In the genomic region with DNA sequence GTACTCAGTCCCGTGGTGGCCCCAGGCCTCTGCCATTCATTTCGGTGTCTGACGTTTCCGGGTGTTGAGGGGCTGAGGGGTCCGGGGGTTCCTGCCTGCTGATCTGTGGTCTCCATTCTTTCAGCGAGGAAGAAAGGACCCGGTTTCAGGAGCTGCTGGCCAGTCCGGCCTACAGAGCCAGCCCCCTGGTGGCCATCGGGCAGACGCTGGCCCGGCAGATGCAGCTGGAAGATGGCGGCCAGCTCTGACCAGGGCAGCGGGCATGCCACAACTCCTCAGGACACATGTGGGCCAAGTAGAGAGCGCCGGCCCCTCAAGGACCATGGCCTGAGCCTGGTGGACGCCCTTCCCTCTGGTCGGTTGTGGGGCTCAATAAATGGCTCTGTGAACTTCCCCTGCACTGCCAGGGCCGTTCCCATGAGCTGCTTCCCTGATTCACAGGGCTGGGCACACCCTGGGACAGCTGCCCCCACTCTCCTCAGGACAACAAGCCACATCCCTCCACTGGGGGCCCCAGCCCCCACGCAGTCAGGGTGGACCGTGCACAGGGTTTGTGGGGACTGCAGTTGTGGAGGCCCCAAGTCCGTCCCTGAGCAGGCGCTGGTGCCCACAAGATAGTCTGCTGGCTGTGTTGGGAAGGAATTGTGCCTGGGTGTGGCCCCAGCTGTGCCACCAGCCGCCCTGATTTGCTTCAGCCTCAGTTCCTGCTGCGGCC, we compare ENCODE assay signal across 8 cellular contexts. TPM values are rescaled to one million over a fixed set of nuclear protein-coding genes. Genes with fewer than 3 reads are reported as not detected.
DNase-seq lines count a peak whose midpoint lies in the region; ATAC-seq, FAIRE-seq and TF ChIP-seq lines count a peak whose summit lies in the region.
"Not testable (repeated sequence)": the region's sequence is repeated elsewhere in the genome, so short reads cannot be mapped to it uniquely, and the experiment has no call there.

No MANE protein-coding gene starts in this region.

- H2AFZ ChIP-seq in H9 (ENCODE audit: low read length); endothelial cell of umbilical vein (ENCODE audit: low read depth, low read length); neuronal stem cell (ENCODE audit: low read length): not testable (repeated sequence)

- not testable (repeated sequence) for H3K18ac ChIP-seq in H9 (ENCODE audit: insufficient read length, low read depth, low read length); neuronal stem cell (ENCODE audit: low read length)

- not testable (repeated sequence) for ATAC-seq in Panc1

- H3T11ph ChIP-seq in H9 (ENCODE audit: low read length): not testable (repeated sequence)

- not testable (repeated sequence) for H3K79me2 ChIP-seq in H9 (ENCODE audit: insufficient read depth, low read length); endothelial cell of umbilical vein (ENCODE audit: control insufficient read depth, insufficient read depth, low read length)

- H3K36me3 Mint-ChIP-seq in H9 (ENCODE audit: insufficient read depth in 1 of 3, low read depth in 3 of 3) (peaks cover 6 to 33% (median 17%) of the 10 kb centered on the region in 3 experiments), MCF 10A (ENCODE audit: insufficient read depth, unreplicated experiment) (peaks cover 15% of the 10 kb centered on the region)

- not testable (repeated sequence) for H2BK5ac ChIP-seq in H9 (ENCODE audit: insufficient read length, low read length); neuronal stem cell (ENCODE audit: low read length)

- not testable (repeated sequence) for H3K9me3 Mint-ChIP-seq in H9; MCF 10A (ENCODE audit: unreplicated experiment)

- H3K9me3 ChIP-seq in H9 (ENCODE audit: control insufficient read depth, low read depth, low read length); Panc1 (ENCODE audit: control insufficient read depth, insufficient read depth, low read depth, low read length); endothelial cell of umbilical vein (replicated peaks; ENCODE audit: control insufficient read depth, insufficient read depth, low read length); right atrium auricular region; neuronal stem cell (replicated peaks in 1 of 2; ENCODE audit: control insufficient read depth in 2 of 2, insufficient read depth in 1 of 2, low read depth in 1 of 2, low read length in 2 of 2); tibial artery: not testable (repeated sequence)

- H3K56ac ChIP-seq in H9 (ENCODE audit: insufficient read length, low read depth, low read length): not testable (repeated sequence)

- FAIRE-seq in endothelial cell of umbilical vein (lab: Jason Lieb, UNC): not testable (repeated sequence)

- not testable (repeated sequence) for H3K4me2 ChIP-seq in H9 (ENCODE audit: insufficient read depth, insufficient read length, low read length); endothelial cell of umbilical vein (ENCODE audit: insufficient read depth, low read length); neuronal stem cell (ENCODE audit: insufficient read depth, low read length, poor library complexity, severe bottlenecking)

- not testable (repeated sequence) for H3K27me3 Mint-ChIP-seq in H9 (ENCODE audit: low read depth); MCF 10A (ENCODE audit: insufficient read depth, unreplicated experiment)

- H3K27me3 ChIP-seq in H9 (ENCODE audit: insufficient read depth, low read length); Panc1 (ENCODE audit: control insufficient read depth, insufficient read depth, low read length); endothelial cell of umbilical vein (ENCODE audit: control insufficient read depth in 2 of 2, insufficient read depth in 2 of 2, low read length in 2 of 2); right atrium auricular region; neuronal stem cell (ENCODE audit: control insufficient read depth in 3 of 3, insufficient read depth in 3 of 3, low read depth in 1 of 3, low read length in 3 of 3); tibial artery: not testable (repeated sequence)

- not testable (repeated sequence) for H3K36me3 ChIP-seq in Panc1 (ENCODE audit: control insufficient read depth, insufficient read depth, low read length); endothelial cell of umbilical vein (ENCODE audit: control insufficient read depth in 2 of 2, extremely low read depth in 1 of 2, insufficient read depth in 2 of 2, low read length in 2 of 2)
- peaks cover 28% of the 10 kb centered on the region for H3K36me3 ChIP-seq in right atrium auricular region
- H3K36me3 ChIP-seq in neuronal stem cell (replicated peaks in 1 of 2; ENCODE audit: control insufficient read depth in 2 of 2, insufficient read depth in 2 of 2, low read length in 2 of 2): peaks cover 5 to 31% of the 10 kb centered on the region in 2 donors
- H3K36me3 ChIP-seq in tibial artery: peaks cover 26 to 51% (median 38%) of the 10 kb centered on the region in 3 donors

- not testable (repeated sequence) for BruUV-seq in Panc1 (replicated peaks; lab: Mats Ljungman, UMichigan); MCF 10A (replicated peaks; lab: Mats Ljungman, UMichigan); endothelial cell of umbilical vein (replicated peaks; lab: Mats Ljungman, UMichigan)

- not testable (repeated sequence) for H3K14ac ChIP-seq in H9 (ENCODE audit: insufficient read depth, low read length)
- peak overlapping the region; percentile 71 for H3K14ac ChIP-seq in neuronal stem cell (ENCODE audit: low read length)

- H3K23me2 ChIP-seq in H9 (ENCODE audit: insufficient read length, low read depth, low read length, poor library complexity, severe bottlenecking): not testable (repeated sequence)

- H4K5ac ChIP-seq in H9 (ENCODE audit: insufficient read length, low read depth, low read length): not testable (repeated sequence)

- H3K4me3 Mint-ChIP-seq in H9; MCF 10A (ENCODE audit: unreplicated experiment): not testable (repeated sequence)

- dilution Hi-C loops in endothelial cell of umbilical vein (cut with MboI; ENCODE audit: extremely low pct_ligation_motif_present, low sequenced_read_pairs): not testable (repeated sequence)

- H3K79me1 ChIP-seq in H9 (ENCODE audit: insufficient read depth, low read depth, low read length, poor library complexity, severe bottlenecking); neuronal stem cell (ENCODE audit: low read depth, low read length): not testable (repeated sequence)

- not testable (repeated sequence) for H3K4me1 ChIP-seq in H9 (ENCODE audit: insufficient read depth, low read length); Panc1 (ENCODE audit: control insufficient read depth, insufficient read depth, low read length); endothelial cell of umbilical vein (ENCODE audit: control insufficient read depth, extremely low read depth, insufficient read depth, low read length); neuronal stem cell (ENCODE audit: control insufficient read depth in 2 of 2, insufficient read depth in 1 of 2, low read depth in 1 of 2, low read length in 2 of 2)
- H3K4me1 ChIP-seq in right atrium auricular region (peaks cover 0 to 10% of the 10 kb centered on the region in 2 donors), tibial artery (peaks cover 0 to 85% (median 45%) of the 10 kb centered on the region in 4 donors)

- H2BK120ac ChIP-seq in H9 (ENCODE audit: low read depth, low read length, poor library complexity, severe bottlenecking); neuronal stem cell (ENCODE audit: low read depth, low read length): not testable (repeated sequence)

- DNase-seq in AG04449 (ENCODE audit: low read depth, low spot score); H9; Panc1 (ENCODE audit: low read depth, low spot score); MCF 10A (ENCODE audit: unreplicated experiment); endothelial cell of umbilical vein (ENCODE audit: low read depth, low spot score); right atrium auricular region (ENCODE audit: low spot score); neuronal stem cell (ENCODE audit: low spot score); tibial artery: not testable (repeated sequence)

- WGBS in H9 (ENCODE audit: extremely low coverage, insufficient read length, low lambda C conversion rate): no CpG with 5 or more reads among the region's 24 CpGs
- no CpG with 5 or more reads among the region's 24 CpGs for WGBS in neuronal stem cell (ENCODE audit: extremely low coverage in 2 of 2, insufficient read length in 2 of 2, insufficient replicate concordance in 1 of 2), 2 donors

- not testable (repeated sequence) for H3K4me3 ChIP-seq in AG04449 (ENCODE audit: low read depth, low read length); Panc1 (ENCODE audit: low read depth in 2 of 2, low read length in 2 of 2); endothelial cell of umbilical vein (replicated peaks in 1 of 3; ENCODE audit: insufficient read depth in 1 of 3, low read depth in 1 of 3, low read length in 3 of 3); right atrium auricular region; neuronal stem cell (ENCODE audit: low read length in 2 of 2); tibial artery

- not testable (repeated sequence) for H2AK5ac ChIP-seq in H9 (ENCODE audit: insufficient read length, low read length)
- peak overlapping the region; percentile 56 for H2AK5ac ChIP-seq in neuronal stem cell (ENCODE audit: low read depth, low read length)

- H4K91ac ChIP-seq in H9 (ENCODE audit: insufficient read length, low read depth, low read length); neuronal stem cell (ENCODE audit: low read depth, low read length, poor library complexity): not testable (repeated sequence)

- H2BK12ac ChIP-seq in H9 (ENCODE audit: insufficient read length, low read depth, low read length): not testable (repeated sequence)
- peak overlapping the region; percentile 41 for H2BK12ac ChIP-seq in neuronal stem cell (ENCODE audit: low read length)

- not testable (repeated sequence) for TF ChIP-seq POLR2A in endothelial cell of umbilical vein (IDR thresholded peaks at IDR 0.05; ENCODE audit: low read depth, low read length)

- CTCF ChIA-PET in AG04449 (lab: Yijun Ruan, JAX): interaction anchor here (1.5 to 1.7 kb wide), 2 partner anchors 8 to 13 kb away, joined by 4 read pairs; no protein-coding TSS in a partner anchor
- CTCF ChIA-PET in Panc1 (lab: Charles Lee): interaction anchor here (0.7 kb wide), 1 partner anchor 160 kb away, joined by 3 read pairs; no protein-coding TSS in a partner anchor
- CTCF ChIA-PET in MCF 10A (lab: Yijun Ruan, JAX): interaction anchor here (0.6 kb wide), 1 partner anchor 126 kb away, joined by 3 read pairs; no protein-coding TSS in a partner anchor
- CTCF ChIA-PET in endothelial cell of umbilical vein (lab: Charles Lee): interaction anchor here (0.7 to 2.9 kb wide), 9 partner anchors 10 to 161 kb away, joined by 3 to 11 read pairs (median 4); no protein-coding TSS in a partner anchor

- POLR2A ChIA-PET in AG04449 (lab: Yijun Ruan, JAX); Panc1 (lab: Charles Lee); MCF 10A (lab: Yijun Ruan, JAX); endothelial cell of umbilical vein (lab: Charles Lee): not testable (repeated sequence)

- H4K8ac ChIP-seq in H9 (replicated peaks; ENCODE audit: insufficient read length, low read depth, low read length); neuronal stem cell (ENCODE audit: low read depth, low read length): not testable (repeated sequence)

- H3K27ac Mint-ChIP-seq in H9; MCF 10A (ENCODE audit: low read depth, unreplicated experiment): not testable (repeated sequence)

- intact Hi-C loops in Panc1 (cut with micrococcal nuclease; ENCODE audit: unreplicated experiment); MCF 10A (cut with micrococcal nuclease); endothelial cell of umbilical vein (cut with micrococcal nuclease); tibial artery (cut with DNase I; ENCODE audit: low total_unique reads): not testable (repeated sequence)

- not testable (repeated sequence) for H3K23ac ChIP-seq in H9 (ENCODE audit: insufficient read length, low read depth, low read length); neuronal stem cell (ENCODE audit: low read depth, low read length, poor library complexity)

- H3K9ac ChIP-seq in H9 (ENCODE audit: extremely low read depth, insufficient read length, low read length); endothelial cell of umbilical vein (replicated peaks; ENCODE audit: extremely low read depth, insufficient read depth, low read length); neuronal stem cell (ENCODE audit: low read depth, low read length, poor library complexity): not testable (repeated sequence)

- H3K9me1 ChIP-seq in endothelial cell of umbilical vein (replicated peaks; ENCODE audit: control insufficient read depth, extremely low read depth, insufficient read depth, low read length): not testable (repeated sequence)

- peak; percentile 3 for TF ChIP-seq CTCF in AG04449 (IDR thresholded peaks at IDR 0.05; ENCODE audit: insufficient read depth, low read length, missing control alignments)
- TF ChIP-seq CTCF in H9 (conservative IDR thresholded peaks at IDR 0.05): peak; percentile 50
- peak; percentile 62; the same call in 1 of the 2 replicates for TF ChIP-seq CTCF in Panc1 (IDR thresholded peaks at IDR 0.05)
- peak; percentile 9 for TF ChIP-seq CTCF in MCF 10A (IDR thresholded peaks at IDR 0.05; ENCODE audit: unreplicated experiment)
- TF ChIP-seq CTCF in endothelial cell of umbilical vein (IDR thresholded peaks at IDR 0.05; ENCODE audit: extremely low read depth in 1 of 2, insufficient read depth in 1 of 2, low read depth in 1 of 2, low read length in 2 of 2): peak; percentile 23 to 31
- TF ChIP-seq CTCF in right atrium auricular region (IDR thresholded peaks at IDR 0.05): peak in 1 of 2 donors; percentile 26
- peak in 1 of 2 experiments; percentile 15 for TF ChIP-seq CTCF in tibial artery (IDR thresholded peaks at IDR 0.05)

- not testable (repeated sequence) for H3K4me1 Mint-ChIP-seq in H9; MCF 10A (ENCODE audit: insufficient read depth, unreplicated experiment)

- not testable (repeated sequence) for H3K4ac ChIP-seq in H9 (ENCODE audit: low read depth, low read length); neuronal stem cell (ENCODE audit: low read length)

- not testable (repeated sequence) for H3K27ac ChIP-seq in H9 (ENCODE audit: insufficient read length, low read depth, low read length); Panc1 (ENCODE audit: low read length); endothelial cell of umbilical vein (ENCODE audit: insufficient read depth, low read depth, low read length); neuronal stem cell (replicated peaks; ENCODE audit: low read length)
- H3K27ac ChIP-seq in right atrium auricular region: peak overlapping the region; percentile 23 to 46
- H3K27ac ChIP-seq in tibial artery: peak overlapping the region; percentile 93 to 96

- in situ Hi-C loops in Panc1 (cut with HindIII; ENCODE audit: low pct_unique_long_range_greater_than_20kb, low sequenced_read_pairs): not testable (repeated sequence)

- not testable (repeated sequence) for H2BK20ac ChIP-seq in H9 (ENCODE audit: low read depth, low read length, poor library complexity, severe bottlenecking)

- not testable (repeated sequence) for H2BK15ac ChIP-seq in H9 (ENCODE audit: low read depth, low read length); neuronal stem cell (ENCODE audit: low read length)

- H4K20me1 ChIP-seq in H9 (ENCODE audit: control insufficient read depth, insufficient read depth, insufficient read length); endothelial cell of umbilical vein (replicated peaks; ENCODE audit: control insufficient read depth, extremely low read depth, insufficient read depth, low read length): not testable (repeated sequence)

RNA-seq across cellular contexts. Expression of a gene that starts 36.9 kb away (rescaled TPM):
- 74.3 and 76.4 TPM in 2 replicates for total RNA-seq in H9 (2021)
- 50.9 TPM for total RNA-seq in Panc1 (2021; ENCODE audit: unreplicated experiment)
- polyA plus RNA-seq in Panc1 (2012; ENCODE audit: insufficient read length): 59.8 TPM
- 40.4 and 58.7 TPM in 2 replicates for total RNA-seq in MCF 10A (2022)
- total RNA-seq in endothelial cell of umbilical vein: 46.4 and 50.6 TPM in 2 replicates
- polyA plus RNA-seq in endothelial cell of umbilical vein: 27.0 and 27.7 TPM in 2 replicates
- polyA plus RNA-seq in endothelial cell of umbilical vein (2011; cell fraction: cytosol; rRNA removed): 22.2 and 31.4 TPM in 2 replicates
- polyA plus RNA-seq in endothelial cell of umbilical vein (2011; cell fraction: nucleus; rRNA removed): 12.9 and 19.4 TPM in 2 replicates
- 22.1 and 31.0 TPM in 2 replicates for polyA plus RNA-seq in endothelial cell of umbilical vein (2012)
- 5.8 and 7.4 TPM in 2 replicates for polyA minus RNA-seq in endothelial cell of umbilical vein
- 43.1 TPM for polyA minus RNA-seq in endothelial cell of umbilical vein (2011; cell fraction: cytosol; rRNA and poly(A)+ RNA removed)
- 2.3 and 5.7 TPM in 2 replicates for polyA minus RNA-seq in endothelial cell of umbilical vein (2011; cell fraction: nucleus; rRNA and poly(A)+ RNA removed)
- total RNA-seq in right atrium auricular region: 10 to 100 TPM; 15.9 to 18.8 TPM
- polyA plus RNA-seq in neuronal stem cell (2013, experiment 1 of 2): 17.0 TPM
- 16.6 TPM for polyA plus RNA-seq in neuronal stem cell (2013, experiment 2 of 2)

RNA-seq across cellular contexts. Expression of a gene that starts 56.0 kb away (rescaled TPM):
- total RNA-seq in H9 (2021) (0.61 and 1.1 TPM in 2 replicates), Panc1 (2021; ENCODE audit: unreplicated experiment) (3.0 TPM), MCF 10A (2022) (24.8 and 29.3 TPM in 2 replicates), endothelial cell of umbilical vein (0.65 and 0.91 TPM in 2 replicates), right atrium auricular region (10 to 100 TPM; 16.7 to 63.6 TPM)
- 3.4 TPM for polyA plus RNA-seq in Panc1 (2012; ENCODE audit: insufficient read length)
- polyA plus RNA-seq in endothelial cell of umbilical vein: 0.39 and 0.59 TPM in 2 replicates
- polyA plus RNA-seq in endothelial cell of umbilical vein (2011; cell fraction: cytosol; rRNA removed): 0.26 and 0.87 TPM in 2 replicates
- polyA plus RNA-seq in endothelial cell of umbilical vein (2011; cell fraction: nucleus; rRNA removed): 0.30 and 0.48 TPM in 2 replicates
- polyA plus RNA-seq in endothelial cell of umbilical vein (2012): 0.94 and 1.9 TPM in 2 replicates
- polyA minus RNA-seq in endothelial cell of umbilical vein: 0.19 TPM in 1 of 2 replicates, not detected in the other
- polyA minus RNA-seq in endothelial cell of umbilical vein (2011; cell fraction: cytosol; rRNA and poly(A)+ RNA removed): 0.72 TPM
- 0.58 TPM in 1 of 2 replicates, not detected in the other for polyA minus RNA-seq in endothelial cell of umbilical vein (2011; cell fraction: nucleus; rRNA and poly(A)+ RNA removed)
- 0.06 TPM for polyA plus RNA-seq in neuronal stem cell (2013, experiment 1 of 2)
- polyA plus RNA-seq in neuronal stem cell (2013, experiment 2 of 2): 0.12 TPM
